Comparison of ENCODE assay signal across 1 cellular context in the genomic region with DNA sequence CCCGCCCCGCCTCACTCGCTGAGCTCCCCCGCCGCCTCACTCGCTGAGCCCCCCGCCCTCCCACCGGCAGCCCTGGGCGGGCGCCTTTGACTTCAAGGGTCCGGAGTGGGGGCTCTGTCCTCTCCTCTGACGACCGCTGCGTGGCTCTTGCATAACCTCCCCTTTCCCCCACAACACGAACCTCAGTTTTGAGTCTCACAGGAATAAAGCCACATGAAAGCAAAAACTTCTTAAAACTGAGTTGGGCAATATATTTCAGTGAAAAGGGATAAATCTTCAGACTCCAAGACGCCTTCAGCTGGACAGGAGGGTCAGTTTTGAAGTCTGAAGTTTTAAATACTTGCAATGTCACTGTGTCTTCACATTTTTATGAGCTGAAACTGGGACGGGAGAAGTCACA.
TF ChIP-seq lines count a peak whose summit lies in the region.

No MANE protein-coding gene starts in this region.

TF ChIP-seq in GM23338, 12 proteins besides CTCF, POLR2A, EP300 and RAD21 (continued from another document):
- TF ChIP-seq, protein P1, sequence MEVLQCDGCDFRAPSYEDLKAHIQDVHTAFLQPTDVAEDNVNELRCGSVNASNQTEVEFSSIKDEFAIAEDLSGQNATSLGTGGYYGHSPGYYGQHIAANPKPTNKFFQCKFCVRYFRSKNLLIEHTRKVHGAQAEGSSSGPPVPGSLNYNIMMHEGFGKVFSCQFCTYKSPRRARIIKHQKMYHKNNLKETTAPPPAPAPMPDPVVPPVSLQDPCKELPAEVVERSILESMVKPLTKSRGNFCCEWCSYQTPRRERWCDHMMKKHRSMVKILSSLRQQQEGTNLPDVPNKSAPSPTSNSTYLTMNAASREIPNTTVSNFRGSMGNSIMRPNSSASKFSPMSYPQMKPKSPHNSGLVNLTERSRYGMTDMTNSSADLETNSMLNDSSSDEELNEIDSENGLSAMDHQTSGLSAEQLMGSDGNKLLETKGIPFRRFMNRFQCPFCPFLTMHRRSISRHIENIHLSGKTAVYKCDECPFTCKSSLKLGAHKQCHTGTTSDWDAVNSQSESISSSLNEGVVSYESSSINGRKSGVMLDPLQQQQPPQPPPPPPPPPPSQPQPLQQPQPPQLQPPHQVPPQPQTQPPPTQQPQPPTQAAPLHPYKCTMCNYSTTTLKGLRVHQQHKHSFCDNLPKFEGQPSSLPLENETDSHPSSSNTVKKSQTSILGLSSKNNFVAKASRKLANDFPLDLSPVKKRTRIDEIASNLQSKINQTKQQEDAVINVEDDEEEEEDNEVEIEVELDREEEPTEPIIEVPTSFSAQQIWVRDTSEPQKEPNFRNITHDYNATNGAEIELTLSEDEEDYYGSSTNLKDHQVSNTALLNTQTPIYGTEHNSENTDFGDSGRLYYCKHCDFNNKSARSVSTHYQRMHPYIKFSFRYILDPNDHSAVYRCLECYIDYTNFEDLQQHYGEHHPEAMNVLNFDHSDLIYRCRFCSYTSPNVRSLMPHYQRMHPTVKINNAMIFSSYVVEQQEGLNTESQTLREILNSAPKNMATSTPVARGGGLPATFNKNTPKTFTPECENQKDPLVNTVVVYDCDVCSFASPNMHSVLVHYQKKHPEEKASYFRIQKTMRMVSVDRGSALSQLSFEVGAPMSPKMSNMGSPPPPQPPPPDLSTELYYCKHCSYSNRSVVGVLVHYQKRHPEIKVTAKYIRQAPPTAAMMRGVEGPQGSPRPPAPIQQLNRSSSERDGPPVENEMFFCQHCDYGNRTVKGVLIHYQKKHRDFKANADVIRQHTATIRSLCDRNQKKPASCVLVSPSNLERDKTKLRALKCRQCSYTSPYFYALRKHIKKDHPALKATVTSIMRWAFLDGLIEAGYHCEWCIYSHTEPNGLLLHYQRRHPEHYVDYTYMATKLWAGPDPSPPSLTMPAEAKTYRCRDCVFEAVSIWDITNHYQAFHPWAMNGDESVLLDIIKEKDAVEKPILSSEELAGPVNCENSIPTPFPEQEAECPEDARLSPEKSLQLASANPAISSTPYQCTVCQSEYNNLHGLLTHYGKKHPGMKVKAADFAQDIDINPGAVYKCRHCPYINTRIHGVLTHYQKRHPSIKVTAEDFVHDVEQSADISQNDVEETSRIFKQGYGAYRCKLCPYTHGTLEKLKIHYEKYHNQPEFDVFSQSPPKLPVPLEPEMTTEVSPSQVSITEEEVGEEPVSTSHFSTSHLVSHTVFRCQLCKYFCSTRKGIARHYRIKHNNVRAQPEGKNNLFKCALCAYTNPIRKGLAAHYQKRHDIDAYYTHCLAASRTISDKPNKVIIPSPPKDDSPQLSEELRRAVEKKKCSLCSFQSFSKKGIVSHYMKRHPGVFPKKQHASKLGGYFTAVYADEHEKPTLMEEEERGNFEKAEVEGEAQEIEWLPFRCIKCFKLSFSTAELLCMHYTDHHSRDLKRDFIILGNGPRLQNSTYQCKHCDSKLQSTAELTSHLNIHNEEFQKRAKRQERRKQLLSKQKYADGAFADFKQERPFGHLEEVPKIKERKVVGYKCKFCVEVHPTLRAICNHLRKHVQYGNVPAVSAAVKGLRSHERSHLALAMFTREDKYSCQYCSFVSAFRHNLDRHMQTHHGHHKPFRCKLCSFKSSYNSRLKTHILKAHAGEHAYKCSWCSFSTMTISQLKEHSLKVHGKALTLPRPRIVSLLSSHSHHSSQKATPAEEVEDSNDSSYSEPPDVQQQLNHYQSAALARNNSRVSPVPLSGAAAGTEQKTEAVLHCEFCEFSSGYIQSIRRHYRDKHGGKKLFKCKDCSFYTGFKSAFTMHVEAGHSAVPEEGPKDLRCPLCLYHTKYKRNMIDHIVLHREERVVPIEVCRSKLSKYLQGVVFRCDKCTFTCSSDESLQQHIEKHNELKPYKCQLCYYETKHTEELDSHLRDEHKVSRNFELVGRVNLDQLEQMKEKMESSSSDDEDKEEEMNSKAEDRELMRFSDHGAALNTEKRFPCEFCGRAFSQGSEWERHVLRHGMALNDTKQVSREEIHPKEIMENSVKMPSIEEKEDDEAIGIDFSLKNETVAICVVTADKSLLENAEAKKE (CRISPR knock-in tag; IDR thresholded peaks at IDR 0.05) = no peak
- TF ChIP-seq ZNF114 (CRISPR knock-in tag; IDR thresholded peaks at IDR 0.05) (no peak), ZNF331 (CRISPR knock-in tag; IDR thresholded peaks at IDR 0.05; ENCODE audit: low read depth) (no peak)
- TF ChIP-seq, protein P2, sequence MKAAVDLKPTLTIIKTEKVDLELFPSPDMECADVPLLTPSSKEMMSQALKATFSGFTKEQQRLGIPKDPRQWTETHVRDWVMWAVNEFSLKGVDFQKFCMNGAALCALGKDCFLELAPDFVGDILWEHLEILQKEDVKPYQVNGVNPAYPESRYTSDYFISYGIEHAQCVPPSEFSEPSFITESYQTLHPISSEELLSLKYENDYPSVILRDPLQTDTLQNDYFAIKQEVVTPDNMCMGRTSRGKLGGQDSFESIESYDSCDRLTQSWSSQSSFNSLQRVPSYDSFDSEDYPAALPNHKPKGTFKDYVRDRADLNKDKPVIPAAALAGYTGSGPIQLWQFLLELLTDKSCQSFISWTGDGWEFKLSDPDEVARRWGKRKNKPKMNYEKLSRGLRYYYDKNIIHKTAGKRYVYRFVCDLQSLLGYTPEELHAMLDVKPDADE (IDR thresholded peaks at IDR 0.05) = no peak
